ENCODE assay signal across 8 cellular contexts in genomic region chr16:89615596-89616090, GRCh38. TPM values are rescaled to one million over a fixed set of nuclear protein-coding genes. Genes with fewer than 3 reads are reported as not detected.
DNase-seq lines count a peak whose midpoint lies in the region; ATAC-seq, FAIRE-seq and TF ChIP-seq lines count a peak whose summit lies in the region.

No MANE protein-coding gene starts in this region.

- H3K36me3 ChIP-seq in MM.1S (replicated peaks; ENCODE audit: insufficient read depth, low read length) = no peaks in the 10 kb centered on the region
- no peaks in the 10 kb centered on the region for H3K36me3 ChIP-seq in pancreas

- no peak overlapping the region for H3K4me2 ChIP-seq in MM.1S (ENCODE audit: low read depth, low read length)

- H3K9me3 Mint-ChIP-seq in activated T-helper 2 cell treated with anti-CD3 and anti-CD28 coated beads, Interferon-gamma antibody, Interleukin-2, Interleukin-4, amounts not matched to agents 10 μg/mL and 5 μg/mL and 100 μg/mL, durations not matched to agents 14 hours and 24 hours and 36 hours = peaks cover 9% of the 10 kb centered on the region

- H3K9ac ChIP-seq in MM.1S (ENCODE audit: low read length) = no peak overlapping the region

- FAIRE-seq in pancreas (lab: Jason Lieb, UNC) = no peak
- no peak for FAIRE-seq in HTR-8/SVneo (lab: Jason Lieb, UNC)

- peak; percentile 42 for TF ChIP-seq CTCF in GM10266 (IDR thresholded peaks at IDR 0.05; ENCODE audit: control insufficient read depth, insufficient read depth, low read depth, missing control alignments)
- peak; percentile 50 for TF ChIP-seq CTCF in MM.1S (IDR thresholded peaks at IDR 0.05; ENCODE audit: low read length)
- peak; percentile 16 to 69 (median 47) for TF ChIP-seq CTCF in pancreas (IDR thresholded peaks at IDR 0.05)

- 25 to 38% methylated on average over 17 of the region's 17 CpGs for WGBS in pancreas, 2 donors

- DNase-seq in GM10266 (ENCODE audit: extremely low spot score) (no peak), MM.1S (no peak), dermis blood vessel endothelial cell (peak; percentile 53), pancreas (peak in 2 of 6 donors; percentile 79 to 82), G401 (ENCODE audit: low spot score) (no peak), HTR-8/SVneo (ENCODE audit: insufficient read length, low spot score) (no peak)
- DNase-seq in activated T-helper 2 cell treated with anti-CD3 and anti-CD28 coated beads, Interferon-gamma antibody, Interleukin-2, Interleukin-4, amounts not matched to agents 10 μg/mL and 5 μg/mL and 100 μg/mL, durations not matched to agents 14 hours and 24 hours and 36 hours (ENCODE audit: low spot score) = no peak

- H3K4me3 Mint-ChIP-seq in activated T-helper 2 cell treated with anti-CD3 and anti-CD28 coated beads, Interferon-gamma antibody, Interleukin-2, Interleukin-4, amounts not matched to agents 10 μg/mL and 5 μg/mL and 100 μg/mL, durations not matched to agents 14 hours and 24 hours and 36 hours (ENCODE audit: low read depth) = no peak overlapping the region

- no peak overlapping the region for H2AFZ ChIP-seq in MM.1S (ENCODE audit: low read length)

- H3K9me3 ChIP-seq in MM.1S (replicated peaks; ENCODE audit: insufficient read depth, low read length) (no peaks in the 10 kb centered on the region), pancreas (no peaks in the 10 kb centered on the region)

- in situ Hi-C loops in G401 (cut with HindIII; ENCODE audit: low sequenced_read_pairs) = no loop called here

- H3K9me2 ChIP-seq in MM.1S (replicated peaks; ENCODE audit: insufficient read depth, low read length) = no peaks in the 10 kb centered on the region

- peaks cover 4% of the 10 kb centered on the region for H3K4me1 Mint-ChIP-seq in activated T-helper 2 cell treated with anti-CD3 and anti-CD28 coated beads, Interferon-gamma antibody, Interleukin-2, Interleukin-4, amounts not matched to agents 10 μg/mL and 5 μg/mL and 100 μg/mL, durations not matched to agents 14 hours and 24 hours and 36 hours (ENCODE audit: low read depth)

- no peaks in the 10 kb centered on the region for H3K27me3 ChIP-seq in MM.1S (replicated peaks; ENCODE audit: insufficient read depth, low read length)
- H3K27me3 ChIP-seq in pancreas = no peaks in the 10 kb centered on the region

- no peaks in the 10 kb centered on the region for H3K79me2 ChIP-seq in MM.1S (ENCODE audit: low read length)

- H3K4me3 ChIP-seq in MM.1S (ENCODE audit: low read length) (no peak overlapping the region), pancreas (peak overlapping the region in 1 of 4 donors; percentile 50)

- intact Hi-C loops in pancreas (cut with DNase I) = no loop called here
- intact Hi-C loops in activated T-helper 2 cell treated with anti-CD3 and anti-CD28 coated beads, Interferon-gamma antibody, Interleukin-2, Interleukin-4, amounts not matched to agents 10 μg/mL and 5 μg/mL and 100 μg/mL, durations not matched to agents 14 hours and 24 hours and 36 hours (cut with micrococcal nuclease) = no loop called here

- ATAC-seq in pancreas = peak in 2 of 4 donors; percentile 33 to 49
- no peak for ATAC-seq in GM18867 (IDR thresholded peaks at IDR 0.05; ENCODE audit: unreplicated experiment)

- no peak overlapping the region for H3K27ac Mint-ChIP-seq in activated T-helper 2 cell treated with anti-CD3 and anti-CD28 coated beads, Interferon-gamma antibody, Interleukin-2, Interleukin-4, amounts not matched to agents 10 μg/mL and 5 μg/mL and 100 μg/mL, durations not matched to agents 14 hours and 24 hours and 36 hours

- H3K27ac ChIP-seq in MM.1S (ENCODE audit: low read length) = no peak overlapping the region
- no peak overlapping the region for H3K27ac ChIP-seq in pancreas

- no peaks in the 10 kb centered on the region for H3K27me3 Mint-ChIP-seq in activated T-helper 2 cell treated with anti-CD3 and anti-CD28 coated beads, Interferon-gamma antibody, Interleukin-2, Interleukin-4, amounts not matched to agents 10 μg/mL and 5 μg/mL and 100 μg/mL, durations not matched to agents 14 hours and 24 hours and 36 hours (ENCODE audit: low read depth)

- H3K4me1 ChIP-seq in MM.1S (ENCODE audit: low read length) (peaks cover 10% of the 10 kb centered on the region; the same call in 1 of the 2 replicates), pancreas (peaks cover 0 to 6% (median 3%) of the 10 kb centered on the region in 3 donors)

- no peaks in the 10 kb centered on the region for H3F3A ChIP-seq in MM.1S (ENCODE audit: insufficient read depth, low read length)

- no peaks in the 10 kb centered on the region for H4K20me1 ChIP-seq in MM.1S (ENCODE audit: insufficient read depth, low read length)

- peaks cover 3% of the 10 kb centered on the region for H3K36me3 Mint-ChIP-seq in activated T-helper 2 cell treated with anti-CD3 and anti-CD28 coated beads, Interferon-gamma antibody, Interleukin-2, Interleukin-4, amounts not matched to agents 10 μg/mL and 5 μg/mL and 100 μg/mL, durations not matched to agents 14 hours and 24 hours and 36 hours (ENCODE audit: low read depth)

RNA-seq across cellular contexts. Expression of gene DPEP1, which starts 2.2 kb away (rescaled TPM):
- 1.0 and 2.7 TPM in 2 replicates for total RNA-seq in dermis blood vessel endothelial cell
- total RNA-seq in pancreas = 100 to 1,000 TPM; 109 to 168 (median 125) TPM
- polyA plus RNA-seq in pancreas = 100 to 1,000 TPM; 114 to 149 TPM
- total RNA-seq in G401 (2014; rRNA removed; shearing (Covaris generic)) = 0.55 TPM in 1 of 2 replicates, not detected in the other
- total RNA-seq in activated T-helper 2 cell treated with anti-CD3 and anti-CD28 coated beads, Interferon-gamma antibody, Interleukin-2, Interleukin-4, amounts not matched to agents 10 μg/mL and 5 μg/mL and 100 μg/mL, durations not matched to agents 14 hours and 24 hours and 36 hours = not detected in 2 replicates

RNA-seq across cellular contexts. Expression of gene CPNE7, which starts 40.1 kb away (rescaled TPM):
- total RNA-seq in dermis blood vessel endothelial cell (0.85 and 2.6 TPM in 2 replicates), pancreas (1 to 10 TPM in 2 of 6 donors, under 1 TPM in 4; 0.12 to 1.6 (median 0.70) TPM)
- 1 to 10 TPM; 3.8 to 4.5 TPM for polyA plus RNA-seq in pancreas
- 5.1 and 17.0 TPM in 2 replicates for total RNA-seq in G401 (2014; rRNA removed; shearing (Covaris generic))
- 19.8 and 25.7 TPM in 2 replicates for total RNA-seq in activated T-helper 2 cell treated with anti-CD3 and anti-CD28 coated beads, Interferon-gamma antibody, Interleukin-2, Interleukin-4, amounts not matched to agents 10 μg/mL and 5 μg/mL and 100 μg/mL, durations not matched to agents 14 hours and 24 hours and 36 hours

RNA-seq across cellular contexts. Expression of gene CHMP1A, which starts 41.9 kb away (rescaled TPM):
- total RNA-seq in dermis blood vessel endothelial cell (117 and 139 TPM in 2 replicates), pancreas (10 to 100 TPM; 27.6 to 54.4 (median 30.6) TPM)
- polyA plus RNA-seq in pancreas = 10 to 100 TPM; 54.2 to 71.4 TPM
- 198 and 238 TPM in 2 replicates for total RNA-seq in G401 (2014; rRNA removed; shearing (Covaris generic))
- total RNA-seq in activated T-helper 2 cell treated with anti-CD3 and anti-CD28 coated beads, Interferon-gamma antibody, Interleukin-2, Interleukin-4, amounts not matched to agents 10 μg/mL and 5 μg/mL and 100 μg/mL, durations not matched to agents 14 hours and 24 hours and 36 hours = 80.0 and 89.0 TPM in 2 replicates

RNA-seq across cellular contexts. Expression of gene SPATA33, which starts 42.0 kb away (rescaled TPM):
- total RNA-seq in dermis blood vessel endothelial cell (2.0 and 4.1 TPM in 2 replicates), pancreas (1 to 10 TPM; 2.4 to 6.3 (median 3.3) TPM)
- 1 to 10 TPM; 8.3 to 9.3 TPM for polyA plus RNA-seq in pancreas
- 2.9 and 7.3 TPM in 2 replicates for total RNA-seq in G401 (2014; rRNA removed; shearing (Covaris generic))
- total RNA-seq in activated T-helper 2 cell treated with anti-CD3 and anti-CD28 coated beads, Interferon-gamma antibody, Interleukin-2, Interleukin-4, amounts not matched to agents 10 μg/mL and 5 μg/mL and 100 μg/mL, durations not matched to agents 14 hours and 24 hours and 36 hours = 15.5 and 16.6 TPM in 2 replicates

RNA-seq across cellular contexts. Expression of gene RPL13, which starts 55.2 kb away (rescaled TPM):
- 1,818 and 3,550 TPM in 2 replicates for total RNA-seq in dermis blood vessel endothelial cell
- total RNA-seq in pancreas = 1,000 to 10,000 TPM; 1,297 to 2,529 (median 1,763) TPM
- polyA plus RNA-seq in pancreas = 1,000 to 10,000 TPM; 3,226 to 6,500 TPM
- 5,258 and 7,265 TPM in 2 replicates for total RNA-seq in G401 (2014; rRNA removed; shearing (Covaris generic))
- 2,404 and 2,406 TPM in 2 replicates for total RNA-seq in activated T-helper 2 cell treated with anti-CD3 and anti-CD28 coated beads, Interferon-gamma antibody, Interleukin-2, Interleukin-4, amounts not matched to agents 10 μg/mL and 5 μg/mL and 100 μg/mL, durations not matched to agents 14 hours and 24 hours and 36 hours

Comparison
In these comparisons a context has a peak if more than half of its experiments do, and no peak if none do; other contexts are left out.
1. RNA of gene DPEP1, which starts 2.2 kb away (total RNA-seq): 109 to 168 TPM in pancreas; 1.0 to 2.7 TPM in dermis blood vessel endothelial cell, 0.55 TPM in G401 and not detected in activated T-helper 2 cell treated with anti-CD3 and anti-CD28 coated beads, Interferon-gamma antibody, Interleukin-2, Interleukin-4, amounts not matched to agents 10 μg/mL and 5 μg/mL and 100 μg/mL, durations not matched to agents 14 hours and 24 hours and 36 hours; every median in the first group is over 10 times any median in the second.
2. Peak in every context shown above with its lines, with median percentiles within 50 percentile points of each other: CTCF ChIP-seq.